Comparison of ENCODE assay signal across 18 cellular contexts in the genomic region with DNA sequence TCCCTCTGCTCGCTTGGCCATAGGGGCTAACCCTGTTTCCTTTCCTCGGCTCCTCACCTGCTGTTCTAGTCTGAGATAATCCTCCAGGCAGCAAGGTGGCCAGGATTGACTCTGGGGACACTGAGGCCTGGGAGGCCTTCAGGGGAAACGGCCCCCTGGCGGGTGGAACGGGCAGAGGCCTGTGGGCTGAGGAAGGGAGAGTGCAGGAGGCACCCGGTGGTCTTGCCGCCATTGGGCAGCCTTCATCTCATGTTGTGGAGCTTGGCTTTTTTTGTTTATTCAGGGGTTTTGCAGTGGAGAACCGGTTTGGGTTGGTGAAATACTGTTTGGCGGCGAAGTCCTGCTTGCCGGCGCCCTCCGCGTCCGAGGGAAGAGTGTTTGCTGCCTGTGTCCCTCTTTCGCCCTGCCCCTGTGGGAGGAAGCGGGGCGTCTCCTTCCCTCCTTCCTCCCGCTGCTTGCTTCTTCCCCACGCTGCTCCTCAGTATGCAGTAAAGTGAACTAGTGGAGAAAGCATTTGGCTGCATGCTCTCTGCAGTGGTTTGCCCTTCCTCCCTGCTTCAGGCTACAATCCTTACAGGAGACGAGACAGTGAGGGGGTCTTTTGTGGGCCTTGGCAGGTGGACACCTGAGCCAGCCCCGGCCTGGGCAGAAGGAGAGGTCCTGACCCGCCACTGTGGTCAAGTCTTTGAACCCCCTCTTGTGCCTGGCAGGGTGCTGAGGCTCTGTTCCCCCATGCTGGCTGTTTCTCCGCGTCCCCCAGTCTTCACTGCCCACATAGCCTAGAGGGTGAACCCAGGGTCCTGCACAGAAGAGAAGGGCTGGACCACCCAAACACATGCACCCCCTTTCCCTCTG. TPM values are rescaled to one million over a fixed set of nuclear protein-coding genes. Genes with fewer than 3 reads are reported as not detected.
DNase-seq lines count a peak whose midpoint lies in the region; FAIRE-seq and TF ChIP-seq lines count a peak whose summit lies in the region.
"Had no signal": no experiment of that assay in that cellular context is flagged by ENCODE, and none has a peak within 500 bp of the region (broad histone marks: within the 10 kb centered on the region; RNA-seq: fewer than 3 reads in every experiment).

No MANE protein-coding gene starts in this region.

- H3K4me2 ChIP-seq in H9 (ENCODE audit: insufficient read depth, insufficient read length, low read length) (no peak overlapping the region), H1 (ENCODE audit: insufficient read depth in 1 of 2, low read depth in 2 of 2, low read length in 2 of 2) (no peak overlapping the region), osteoblast (ENCODE audit: insufficient read depth, low read length) (no peak overlapping the region)
- H3K4me2 ChIP-seq: A549, PC-9 had no signal

- FAIRE-seq in H1 (lab: Jason Lieb, UNC) = no peak
- FAIRE-seq: A549 had no signal

- no peak overlapping the region for H3K9ac ChIP-seq in H9 (ENCODE audit: extremely low read depth, insufficient read length, low read length)
- H3K9ac ChIP-seq in H1 (replicated peaks in 1 of 4; ENCODE audit: extremely low read depth in 1 of 4, low read depth in 3 of 4, low read length in 3 of 4) = no peak overlapping the region
- H3K9ac ChIP-seq: GM23248 had no signal

- H3K4me1 ChIP-seq in H9 (ENCODE audit: insufficient read depth, low read length) (peaks cover 4% of the 10 kb centered on the region; the same call in 1 of the 2 replicates), H1 (replicated peaks in 1 of 4; ENCODE audit: control insufficient read depth in 3 of 4, insufficient read depth in 4 of 4, low read length in 3 of 4) (peaks cover 11 to 21% (median 14%) of the 10 kb centered on the region in 4 experiments), osteoblast (ENCODE audit: insufficient read depth, low read length) (no peaks in the 10 kb centered on the region)
- H3K4me1 ChIP-seq: A549, BE2C had no signal

- H4K91ac ChIP-seq in H9 (ENCODE audit: insufficient read length, low read depth, low read length) (no peak overlapping the region), H1 (replicated peaks; ENCODE audit: insufficient read length, low read length) (no peak overlapping the region)

- H2BK15ac ChIP-seq in H9 (ENCODE audit: low read depth, low read length) (no peak overlapping the region), H1 (ENCODE audit: low read length) (no peak overlapping the region)

- H4K20me1 ChIP-seq in H9 (ENCODE audit: control insufficient read depth, insufficient read depth, insufficient read length) (no peaks in the 10 kb centered on the region), H1 (replicated peaks in 1 of 2; ENCODE audit: control insufficient read depth in 1 of 2, insufficient read depth in 2 of 2, low read length in 2 of 2) (peaks cover 2 to 7% of the 10 kb centered on the region in 2 experiments), osteoblast (ENCODE audit: insufficient read depth, low read length) (peaks cover 2% of the 10 kb centered on the region)

- H3K79me1 ChIP-seq in H9 (ENCODE audit: insufficient read depth, low read depth, low read length, poor library complexity, severe bottlenecking) (no peaks in the 10 kb centered on the region), H1 (ENCODE audit: low read depth, low read length) (no peaks in the 10 kb centered on the region)

- H3K4ac ChIP-seq in H9 (ENCODE audit: low read depth, low read length) = no peak overlapping the region
- H3K4ac ChIP-seq in H1 (replicated peaks; ENCODE audit: insufficient read length, low read depth, low read length) = no peak overlapping the region

- CTCF ChIA-PET in H1 (lab: Charles Lee; ENCODE audit: partially characterized antibody) (interaction anchor here (1.0 to 1.1 kb wide), 2 partner anchors 9 to 24 kb away, joined by 4 to 8 read pairs; no protein-coding TSS in a partner anchor), RWPE1 (lab: Yijun Ruan, JAX) (interaction anchor here (0.6 to 0.7 kb wide), 3 partner anchors 49 to 171 kb away, joined by 3 to 12 read pairs (median 3); no protein-coding TSS in a partner anchor)

- H3K23me2 ChIP-seq in H9 (ENCODE audit: insufficient read length, low read depth, low read length, poor library complexity, severe bottlenecking) = no peaks in the 10 kb centered on the region
- no peaks in the 10 kb centered on the region for H3K23me2 ChIP-seq in H1 (ENCODE audit: low read depth, low read length)

- TF ChIP-seq EP300 in H1 (IDR thresholded peaks at IDR 0.05; ENCODE audit: borderline replicate concordance in 1 of 2, low read depth in 2 of 2, low read length in 2 of 2) = no peak

- H3K9me3 ChIP-seq in H9 (ENCODE audit: control insufficient read depth, low read depth, low read length) = no peaks in the 10 kb centered on the region
- no peaks in the 10 kb centered on the region for H3K9me3 ChIP-seq in H1 (ENCODE audit: insufficient read depth in 2 of 2, low read depth in 1 of 2, low read length in 1 of 2)
- H3K9me3 ChIP-seq in osteoblast (ENCODE audit: low read depth, low read length) = no peaks in the 10 kb centered on the region
- H3K9me3 ChIP-seq: A549, BE2C had no signal

- H3K4me3 ChIP-seq in H1 (ENCODE audit: extremely low read depth in 1 of 4, insufficient read depth in 2 of 4, low read depth in 3 of 4, low read length in 4 of 4) (no peak overlapping the region), osteoblast (ENCODE audit: insufficient read depth, low read length) (no peak overlapping the region)
- H3K4me3 ChIP-seq: A549, GM23248, PC-9 had no signal

- H3K79me2 ChIP-seq in H9 (ENCODE audit: insufficient read depth, low read length) (no peaks in the 10 kb centered on the region), H1 (ENCODE audit: control insufficient read depth in 1 of 2, insufficient read depth in 2 of 2, low read length in 2 of 2) (no peaks in the 10 kb centered on the region), osteoblast (ENCODE audit: insufficient read depth, low read length) (no peaks in the 10 kb centered on the region)

- H3K56ac ChIP-seq in H9 (ENCODE audit: insufficient read length, low read depth, low read length) (no peak overlapping the region), H1 (replicated peaks; ENCODE audit: insufficient read length, low read depth, low read length) (no peak overlapping the region)

- TF ChIP-seq RAD21 in H1 (IDR thresholded peaks at IDR 0.05 in 1 of 2, conservative IDR thresholded peaks at IDR 0.05 in 1 of 2; ENCODE audit: low read depth in 2 of 2, low read length in 2 of 2) = no peak

- no peak overlapping the region for H4K8ac ChIP-seq in H9 (replicated peaks; ENCODE audit: insufficient read length, low read depth, low read length)
- H4K8ac ChIP-seq in H1 (ENCODE audit: extremely low read depth, insufficient read depth, low read length) = no peak overlapping the region

- no peak overlapping the region for H2BK12ac ChIP-seq in H9 (ENCODE audit: insufficient read length, low read depth, low read length)
- H2BK12ac ChIP-seq in H1 (ENCODE audit: low read depth, low read length) = no peak overlapping the region

- no peak overlapping the region for H2AK5ac ChIP-seq in H9 (ENCODE audit: insufficient read length, low read length)
- H2AK5ac ChIP-seq in H1 (ENCODE audit: low read depth, low read length) = no peak overlapping the region

- no peak overlapping the region for H3K23ac ChIP-seq in H9 (ENCODE audit: insufficient read length, low read depth, low read length)
- no peak overlapping the region for H3K23ac ChIP-seq in H1 (ENCODE audit: insufficient read length)

- H3K18ac ChIP-seq in H9 (ENCODE audit: insufficient read length, low read depth, low read length) = no peak overlapping the region
- no peak overlapping the region for H3K18ac ChIP-seq in H1 (ENCODE audit: extremely low read depth, low read length)

- H3K36me3 ChIP-seq in H1 (ENCODE audit: control insufficient read depth in 2 of 4, insufficient read depth in 4 of 4, low read length in 3 of 4) = peaks cover 8 to 68% (median 32%) of the 10 kb centered on the region in 4 experiments; a peak in 7 of 8 replicates
- H3K36me3 ChIP-seq in osteoblast (ENCODE audit: insufficient read depth, low read length) = peaks cover 69% of the 10 kb centered on the region

- WGBS in H9 (ENCODE audit: extremely low coverage, insufficient read length, low lambda C conversion rate) = no CpG with 5 or more reads among the region's 25 CpGs
- WGBS in H1 (ENCODE audit: extremely low coverage in 1 of 2, insufficient coverage in 1 of 2, insufficient read length in 1 of 2, insufficient replicate concordance in 2 of 2, low coverage in 1 of 2, low lambda C conversion rate in 2 of 2, missing lambda C conversion rate in 1 of 2), 2 experiments = 89% methylated on average over 21 of the region's 25 CpGs; no CpG with 5 or more reads in 1 of the 2 experiments

- POLR2A ChIA-PET in H1 (lab: Charles Lee; ENCODE audit: partially characterized antibody) = interaction anchor here (0.5 kb wide), 1 partner anchor 10 kb away, joined by 3 read pairs; no protein-coding TSS in a partner anchor
- POLR2A ChIA-PET in RWPE1 (lab: Yijun Ruan, JAX; ENCODE audit: low non-redundant PET) = no interaction called here

- no peaks in the 10 kb centered on the region for H3K27me3 Mint-ChIP-seq in H9 (ENCODE audit: low read depth)

- H3K4me3 Mint-ChIP-seq in H9 = no peak overlapping the region

- H4K5ac ChIP-seq in H9 (ENCODE audit: insufficient read length, low read depth, low read length) = no peak overlapping the region
- no peak overlapping the region for H4K5ac ChIP-seq in H1 (ENCODE audit: insufficient read length, low read depth, low read length)

- H2BK120ac ChIP-seq in H9 (ENCODE audit: low read depth, low read length, poor library complexity, severe bottlenecking) (no peak overlapping the region), H1 (replicated peaks; ENCODE audit: low read depth, low read length) (no peak overlapping the region)

- H2BK20ac ChIP-seq in H9 (ENCODE audit: low read depth, low read length, poor library complexity, severe bottlenecking) = no peak overlapping the region
- H2BK20ac ChIP-seq in H1 (ENCODE audit: low read length) = no peak overlapping the region

- peaks cover 27 to 69% (median 63%) of the 10 kb centered on the region in 3 experiments; a peak in 6 of 7 replicates for H3K36me3 Mint-ChIP-seq in H9 (ENCODE audit: insufficient read depth in 1 of 3, low read depth in 3 of 3)

- H3K27ac Mint-ChIP-seq in H9 = peak overlapping the region in 2 of 3 experiments; percentile 3 to 51; a peak in 3 of 7 replicates

- H2BK5ac ChIP-seq in H9 (ENCODE audit: insufficient read length, low read length) = no peak overlapping the region
- 0 out of 2 replicates have a peak overlapping the region, but pooled peaks have one; percentile 5 for H2BK5ac ChIP-seq in H1 (ENCODE audit: low read depth, low read length)

- no peaks in the 10 kb centered on the region; a peak in 1 of 5 replicates for H3K9me3 Mint-ChIP-seq in H9

- DNase-seq in H9 = no peak
- no peak for DNase-seq in H1 (ENCODE audit: low read depth in 1 of 2, low spot score in 2 of 2)
- DNase-seq in osteoblast (ENCODE audit: insufficient read length, low spot score, missing footprints) = peak; percentile 76
- no peak for DNase-seq in RWPE1 (ENCODE audit: low spot score)
- DNase-seq in AG08396 (ENCODE audit: low spot score) = no peak
- DNase-seq in activated CD4-positive, alpha-beta T cell treated with anti-CD3 and anti-CD28 coated beads for 48 hours = no peak
- DNase-seq: BE2C, DMS79, GM23248, KG1, NCI-H1092, NCI-H1436, NCI-H187 treated with DMSO at 0.1 percent for 48 hours, NCI-H226, PC-9, RPMI8226 had no signal

- H3T11ph ChIP-seq in H9 (ENCODE audit: low read length) = no peak overlapping the region

- H2AFZ ChIP-seq in H9 (ENCODE audit: low read length) (no peak overlapping the region), H1 (ENCODE audit: low read length) (no peak overlapping the region), osteoblast (ENCODE audit: low read length) (no peak overlapping the region)
- H2AFZ ChIP-seq: GM23248, PC-9 had no signal

- TF ChIP-seq CTCF in GM12872 (IDR thresholded peaks at IDR 0.05; ENCODE audit: insufficient read depth, low read depth, low read length) (peak; percentile 10; the same call in 1 of the 3 replicates), H9 (conservative IDR thresholded peaks at IDR 0.05) (no peak), H1 (IDR thresholded peaks at IDR 0.05; ENCODE audit: control extremely low read depth in 1 of 3, insufficient read depth in 1 of 3, low read depth in 1 of 3, low read length in 3 of 3) (no peak), osteoblast (IDR thresholded peaks at IDR 0.05; ENCODE audit: extremely low read depth, low read depth, low read length) (no peak), RWPE1 (conservative IDR thresholded peaks at IDR 0.05; ENCODE audit: low read depth) (no peak)

- no peak overlapping the region; the same call in 1 of the 2 replicates for H3K14ac ChIP-seq in H9 (ENCODE audit: insufficient read depth, low read length)
- no peak overlapping the region for H3K14ac ChIP-seq in H1 (ENCODE audit: insufficient read length)

- no peak overlapping the region for H3K27ac ChIP-seq in H9 (ENCODE audit: insufficient read length, low read depth, low read length)
- no peak overlapping the region for H3K27ac ChIP-seq in H1 (ENCODE audit: low read depth, low read length)
- no peak overlapping the region for H3K27ac ChIP-seq in osteoblast (ENCODE audit: low read depth, low read length)
- H3K27ac ChIP-seq in RWPE1 = no peak overlapping the region
- H3K27ac ChIP-seq: A549, GM23248, PC-9 had no signal

- H3K4me1 Mint-ChIP-seq in H9 = peaks cover 23 to 31% of the 10 kb centered on the region in 2 experiments

- H3K27me3 ChIP-seq in H9 (ENCODE audit: insufficient read depth, low read length) (no peaks in the 10 kb centered on the region), H1 (replicated peaks in 1 of 4; ENCODE audit: control insufficient read depth in 3 of 4, extremely low read depth in 1 of 4, insufficient read depth in 3 of 4, low read length in 3 of 4) (no peaks in the 10 kb centered on the region), osteoblast (ENCODE audit: insufficient read depth, low read length) (no peaks in the 10 kb centered on the region)
- H3K27me3 ChIP-seq: BE2C had no signal

- no peak for TF ChIP-seq POLR2A in H1 (IDR thresholded peaks at IDR 0.05; ENCODE audit: control extremely low read depth in 1 of 2, low read depth in 2 of 2, low read length in 2 of 2)

RNA-seq across cellular contexts. Expression of a gene that starts 30.8 kb away (rescaled TPM):
- total RNA-seq in H9 (2021) (not detected in 2 replicates), osteoblast (not detected in 2 replicates)
- total RNA-seq in H1 (2021; fragmentation: NEBNext Ultra II Directional; extraction: Animal tissue kit (Norgen Biotek cat#: 25700)) = 0.13 and 0.22 TPM in 2 replicates
- polyA plus RNA-seq in H1 (2011; rRNA removed) = 0.14 and 0.20 TPM in 2 replicates
- 0.08 TPM for polyA plus RNA-seq in H1 (2011; cell fraction: cytosol; rRNA removed)
- 0.26 TPM for polyA plus RNA-seq in H1 (2011; cell fraction: nucleus; rRNA removed)
- polyA plus RNA-seq in H1 (2012, experiment 1 of 2) = 0.11 to 0.19 TPM (median 0.13 TPM) in 3 of 4 replicates, not detected in the other
- polyA plus RNA-seq in H1 (2012, experiment 2 of 2) = 0.14 TPM
- 0.02 TPM for polyA plus RNA-seq in H1 (2013, experiment 1 of 2)
- 0.06 TPM for polyA plus RNA-seq in H1 (2013, experiment 2 of 2)
- 0.07 TPM in 1 of 2 replicates, not detected in the other for polyA minus RNA-seq in H1 (2011; rRNA and poly(A)+ RNA removed)
- not detected for polyA minus RNA-seq in H1 (2011; cell fraction: cytosol; rRNA and poly(A)+ RNA removed)
- not detected for polyA minus RNA-seq in H1 (2011; cell fraction: nucleus; rRNA and poly(A)+ RNA removed)
- total RNA-seq: GM23248 had no signal
- polyA plus RNA-seq: GM23248 had no signal

RNA-seq across cellular contexts. Expression of a gene that starts 54.2 kb away (rescaled TPM):
- 78.6 and 83.5 TPM in 2 replicates for total RNA-seq in H9 (2021)
- total RNA-seq in H1 (2021; fragmentation: NEBNext Ultra II Directional; extraction: Animal tissue kit (Norgen Biotek cat#: 25700)) = 70.1 and 76.4 TPM in 2 replicates
- 23.7 and 31.2 TPM in 2 replicates for polyA plus RNA-seq in H1 (2011; rRNA removed)
- polyA plus RNA-seq in H1 (2011; cell fraction: cytosol; rRNA removed) = 38.6 TPM
- polyA plus RNA-seq in H1 (2011; cell fraction: nucleus; rRNA removed) = 83.6 TPM
- 56.5 to 87.8 TPM (median 61.8 TPM) in 4 replicates for polyA plus RNA-seq in H1 (2012, experiment 1 of 2)
- 8.9 TPM for polyA plus RNA-seq in H1 (2012, experiment 2 of 2)
- 34.5 TPM for polyA plus RNA-seq in H1 (2013, experiment 1 of 2)
- 34.2 TPM for polyA plus RNA-seq in H1 (2013, experiment 2 of 2)
- polyA minus RNA-seq in H1 (2011; rRNA and poly(A)+ RNA removed) = 34.3 and 44.6 TPM in 2 replicates
- 91.9 TPM for polyA minus RNA-seq in H1 (2011; cell fraction: cytosol; rRNA and poly(A)+ RNA removed)
- polyA minus RNA-seq in H1 (2011; cell fraction: nucleus; rRNA and poly(A)+ RNA removed) = 43.3 TPM
- 45.6 and 46.3 TPM in 2 replicates for total RNA-seq in osteoblast
